In the genomic region with DNA sequence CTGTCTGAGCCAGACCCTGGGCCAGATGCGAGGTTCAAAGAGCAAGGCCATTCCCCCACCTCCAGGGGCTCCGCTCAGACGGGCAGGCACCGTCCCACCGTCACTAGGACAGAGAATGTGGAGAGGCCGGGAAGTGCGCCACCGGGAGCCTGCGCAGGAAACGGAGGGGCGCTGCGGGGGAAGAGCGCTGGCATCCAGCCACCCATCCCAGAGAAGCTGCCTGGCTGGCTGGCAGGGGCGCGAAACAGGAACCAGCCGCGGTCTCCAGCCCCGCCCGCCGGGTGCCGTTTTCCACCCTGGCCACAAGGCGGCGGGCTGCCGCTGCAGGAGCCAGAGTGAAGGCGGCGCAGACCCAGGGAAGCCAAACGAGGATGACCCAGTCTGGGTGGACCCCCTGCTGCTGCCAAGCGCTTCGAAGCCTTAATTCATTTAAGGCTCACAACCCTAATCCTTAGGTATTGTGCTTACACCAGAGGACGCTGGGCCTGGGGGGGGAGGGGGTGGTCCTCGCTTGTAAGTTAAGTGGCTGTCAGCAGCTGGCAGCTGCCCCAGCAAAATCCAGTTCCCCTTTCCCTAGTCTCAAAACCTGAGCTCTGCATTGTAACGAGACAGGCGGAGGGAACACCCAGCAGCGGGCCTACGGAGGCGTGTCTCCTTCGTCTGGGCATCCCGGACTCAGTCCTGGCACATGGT, we compare ENCODE assay signal across 8 cellular contexts.
DNase-seq lines count a peak whose midpoint lies in the region; ATAC-seq and TF ChIP-seq lines count a peak whose summit lies in the region.
"Not testable (repeated sequence)": the region's sequence is repeated elsewhere in the genome, so short reads cannot be mapped to it uniquely, and the experiment has no call there.

No MANE protein-coding gene starts in this region.

- H3K27me3 Mint-ChIP-seq in T-cell: not testable (repeated sequence)
- peaks cover 12% of the 10 kb centered on the region for H3K27me3 Mint-ChIP-seq in activated naive CD8-positive, alpha-beta T cell treated with anti-CD3 and anti-CD28 coated beads, Interleukin-2, amount 50 U/mL, for 24 hours

- not testable (repeated sequence) for H3K9me3 ChIP-seq in osteoblast (ENCODE audit: low read depth, low read length); suprapubic skin

- peak; percentile 58 for ATAC-seq in HG02759 (IDR thresholded peaks at IDR 0.05; ENCODE audit: unreplicated experiment)
- peak; percentile 58 to 70 (median 62) for ATAC-seq in T-cell (replicated peaks in 1 of 4)
- ATAC-seq in activated naive CD8-positive, alpha-beta T cell treated with anti-CD3 and anti-CD28 coated beads, Interleukin-2, amount 50 U/mL, for 24 hours: peak; percentile 67

- H3K4me2 ChIP-seq in osteoblast (ENCODE audit: insufficient read depth, low read length): peak overlapping the region; percentile 78

- H3K27ac ChIP-seq in osteoblast (ENCODE audit: low read depth, low read length): not testable (repeated sequence)
- peak overlapping the region; percentile 23 for H3K27ac ChIP-seq in suprapubic skin

- H3K4me1 ChIP-seq in osteoblast (ENCODE audit: insufficient read depth, low read length) (peaks cover 10% of the 10 kb centered on the region), suprapubic skin (peaks cover 67% of the 10 kb centered on the region)

- TF ChIP-seq POLR2A in suprapubic skin (IDR thresholded peaks at IDR 0.05): not testable (repeated sequence)

- H3K4me3 Mint-ChIP-seq in T-cell: peak overlapping the region; percentile 50 to 56 (median 54)
- peak overlapping the region; percentile 40 for H3K4me3 Mint-ChIP-seq in activated naive CD8-positive, alpha-beta T cell treated with anti-CD3 and anti-CD28 coated beads, Interleukin-2, amount 50 U/mL, for 24 hours

- H3K27me3 ChIP-seq in osteoblast (ENCODE audit: insufficient read depth, low read length): peaks cover 40% of the 10 kb centered on the region
- H3K27me3 ChIP-seq in suprapubic skin: not testable (repeated sequence)

- 13% methylated on average over 9 of the region's 38 CpGs for WGBS in suprapubic skin

- H3K9me3 Mint-ChIP-seq in T-cell; activated naive CD8-positive, alpha-beta T cell treated with anti-CD3 and anti-CD28 coated beads, Interleukin-2, amount 50 U/mL, for 24 hours: not testable (repeated sequence)

- H4K20me1 ChIP-seq in osteoblast (ENCODE audit: insufficient read depth, low read length): not testable (repeated sequence)

- CTCF ChIA-PET in T-cell (lab: Charles Lee): interaction anchor here in 1 of 2 donors (0.7 kb wide), 1 partner anchor 18 kb away, joined by 3 read pairs; no protein-coding TSS in a partner anchor

- POLR2A ChIA-PET in T-cell (lab: Charles Lee): not testable (repeated sequence)

- not testable (repeated sequence) for H3K27ac Mint-ChIP-seq in T-cell; activated naive CD8-positive, alpha-beta T cell treated with anti-CD3 and anti-CD28 coated beads, Interleukin-2, amount 50 U/mL, for 24 hours

- not testable (repeated sequence) for H3K79me2 ChIP-seq in osteoblast (ENCODE audit: insufficient read depth, low read length)

- H3K4me3 ChIP-seq in osteoblast (ENCODE audit: insufficient read depth, low read length) (peak overlapping the region; percentile 61), suprapubic skin (peak overlapping the region; percentile 20)

- peak; percentile 88 for DNase-seq in GM03348 (ENCODE audit: low spot score)
- peak; percentile 93 for DNase-seq in NCI-H1694 treated with DMSO at 0.1 percent for 48 hours (lab: John Stamatoyannopoulos, UW)
- DNase-seq in T-cell: peak in 33 of 34 experiments; percentile 35 to 77 (median 63)
- DNase-seq in activated naive CD8-positive, alpha-beta T cell treated with anti-CD3 and anti-CD28 coated beads, Interleukin-2, amount 50 U/mL, for 24 hours: peak; percentile 79
- DNase-seq in head of caudate nucleus: peak; percentile 46 to 92 (median 82)
- DNase-seq in osteoblast (ENCODE audit: insufficient read length, low spot score, missing footprints): peak; percentile 99
- DNase-seq in suprapubic skin (ENCODE audit: low spot score in 2 of 2): peak; percentile 87 to 90

- not testable (repeated sequence) for H3K36me3 ChIP-seq in osteoblast (ENCODE audit: insufficient read depth, low read length); suprapubic skin

- TF ChIP-seq EP300 in suprapubic skin (IDR thresholded peaks at IDR 0.05): not testable (repeated sequence)

- not testable (repeated sequence) for H3K36me3 Mint-ChIP-seq in T-cell; activated naive CD8-positive, alpha-beta T cell treated with anti-CD3 and anti-CD28 coated beads, Interleukin-2, amount 50 U/mL, for 24 hours (ENCODE audit: low read depth)

- peaks cover 6 to 32% (median 24%) of the 10 kb centered on the region in 3 donors for H3K4me1 Mint-ChIP-seq in T-cell
- H3K4me1 Mint-ChIP-seq in activated naive CD8-positive, alpha-beta T cell treated with anti-CD3 and anti-CD28 coated beads, Interleukin-2, amount 50 U/mL, for 24 hours: peaks cover 20% of the 10 kb centered on the region

- H2AFZ ChIP-seq in osteoblast (ENCODE audit: low read length): not testable (repeated sequence)

- intact Hi-C loops in head of caudate nucleus (cut with DNase I): not testable (repeated sequence)

- TF ChIP-seq CTCF in osteoblast (IDR thresholded peaks at IDR 0.05; ENCODE audit: extremely low read depth, low read depth, low read length): peak; percentile 74
- peak; percentile 96 to 97 for TF ChIP-seq CTCF in suprapubic skin (IDR thresholded peaks at IDR 0.05)
